1 cellular context compared by ENCODE assay signal in genomic region chr2:230640540-230641011, GRCh38.
TF ChIP-seq lines count a peak whose summit lies in the region.

No MANE protein-coding gene starts in this region.

TF ChIP-seq in HepG2, 621 proteins besides CTCF, POLR2A, EP300 and RAD21 (continued from another document):
- TF ChIP-seq ZNF580 (CRISPR knock-in tag; IDR thresholded peaks at IDR 0.05; ENCODE audit: borderline replicate concordance, low read depth), result no peak
